Comparison of ENCODE assay signal across 19 cellular contexts in genomic region chr20:51688600-51688999, GRCh38.
"Had no signal": no experiment of that assay in that cellular context is flagged by ENCODE, and none has a peak within 500 bp of the region (broad histone marks: within the 10 kb centered on the region; RNA-seq: fewer than 3 reads in every experiment).

No MANE protein-coding gene starts in this region.

- H3K27ac ChIP-seq: brain microvascular endothelial cell, coronary artery, left lung, pancreas, thyroid gland, uterus had no signal

- H3K9me3 Mint-ChIP-seq: activated CD4-positive, alpha-beta memory T cell treated with anti-CD3 and anti-CD28 coated beads, Interleukin-2, amount 10 ng/mL, durations not matched to agents 7 days and 5 days; activated naive CD4-positive, alpha-beta T cell treated with anti-CD3 and anti-CD28 coated beads for 36 hours had no signal

- ATAC-seq: left lung, pancreas had no signal

- DNase-seq: activated CD4-positive, alpha-beta memory T cell treated with anti-CD3 and anti-CD28 coated beads, Interleukin-2, amount 10 ng/mL, durations not matched to agents 7 days and 5 days; activated CD4-positive, alpha-beta T cell treated with anti-CD3 and anti-CD28 coated beads for 48 hours; activated CD4-positive, CD25-positive, alpha-beta regulatory T cell; activated naive CD4-positive, alpha-beta T cell treated with anti-CD3 and anti-CD28 coated beads for 36 hours; activated T-cell treated with anti-CD3 and anti-CD28 coated beads, Interleukin-2, amount 50 U/mL, for 1 hour; brain microvascular endothelial cell; central memory CD4-positive, alpha-beta T cell; head of caudate nucleus; kidney; left lung; pancreas; stimulated activated CD4-positive, alpha-beta T cell treated with anti-CD3 and anti-CD28 coated beads, Interleukin-12 subunit alpha, Interleukin-12 subunit beta, amount 100 ng/mL, for 4 hours; stimulated activated CD4-positive, alpha-beta T cell treated with anti-CD3 and anti-CD28 coated beads, Interleukin-1b, Interleukin-23, amount 100 ng/mL, for 48 hours; stimulated activated naive CD4-positive, alpha-beta T cell treated with Interleukin-2 at 50 U/mL for 16 hours; T-helper 1 cell; T-helper 9 cell; thyroid gland; uterus had no signal

- H3K4me1 ChIP-seq: left lung, pancreas, uterus had no signal

- H3K27me3 Mint-ChIP-seq: activated CD4-positive, alpha-beta memory T cell treated with anti-CD3 and anti-CD28 coated beads, Interleukin-2, amount 10 ng/mL, durations not matched to agents 7 days and 5 days had no signal

- H3K9me3 ChIP-seq: left lung, pancreas, thyroid gland, uterus had no signal

- H3K36me3 ChIP-seq: brain microvascular endothelial cell, uterus had no signal

- H3K27ac Mint-ChIP-seq: activated CD4-positive, alpha-beta memory T cell treated with anti-CD3 and anti-CD28 coated beads, Interleukin-2, amount 10 ng/mL, durations not matched to agents 7 days and 5 days; activated naive CD4-positive, alpha-beta T cell treated with anti-CD3 and anti-CD28 coated beads for 36 hours had no signal

- H3K4me3 ChIP-seq: coronary artery, left lung, pancreas, thyroid gland, uterus had no signal

- H3K4me3 Mint-ChIP-seq: activated CD4-positive, alpha-beta memory T cell treated with anti-CD3 and anti-CD28 coated beads, Interleukin-2, amount 10 ng/mL, durations not matched to agents 7 days and 5 days; activated naive CD4-positive, alpha-beta T cell treated with anti-CD3 and anti-CD28 coated beads for 36 hours had no signal

- H3K27me3 ChIP-seq: brain microvascular endothelial cell, left lung, pancreas, thyroid gland, uterus had no signal
